18 cellular contexts compared by ENCODE assay signal in the genomic region with DNA sequence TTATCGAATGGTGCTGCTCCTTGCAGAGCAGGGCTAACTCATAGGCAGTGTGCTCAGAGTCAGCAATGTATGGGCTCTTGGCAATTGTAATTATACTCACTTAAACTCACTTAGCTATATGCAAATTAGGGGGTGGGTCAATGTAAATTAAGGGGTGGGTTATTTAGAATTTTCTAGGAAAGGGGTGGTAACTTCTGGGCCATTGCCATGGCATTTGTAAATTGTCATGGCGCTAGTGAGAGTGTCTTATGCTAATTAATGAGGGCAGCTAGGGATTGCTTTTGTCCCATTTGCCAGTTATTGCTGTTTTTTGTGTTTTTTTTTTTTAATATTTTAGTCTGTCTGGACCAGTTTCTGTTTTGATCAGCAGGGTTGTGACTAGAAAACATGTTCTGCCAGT.
DNase-seq lines count a peak whose midpoint lies in the region; ATAC-seq and TF ChIP-seq lines count a peak whose summit lies in the region.
"Had no signal": no experiment of that assay in that cellular context is flagged by ENCODE, and none has a peak within 500 bp of the region (broad histone marks: within the 10 kb centered on the region; RNA-seq: fewer than 3 reads in every experiment).

No MANE protein-coding gene starts in this region.

- no peaks in the 10 kb centered on the region for H3K36me3 ChIP-seq in CD4-positive, CD25-positive, alpha-beta regulatory T cell (ENCODE audit: control insufficient read depth, insufficient read depth, low read length)
- no peaks in the 10 kb centered on the region for H3K36me3 ChIP-seq in mucosa of descending colon (ENCODE audit: low read depth)
- H3K36me3 ChIP-seq in thyroid gland = no peaks in the 10 kb centered on the region
- H3K36me3 ChIP-seq: Peyer's patch had no signal

- H3K4me1 Mint-ChIP-seq in CD4-positive, CD25-positive, alpha-beta regulatory T cell = peaks cover 0 to 3% (median under 1%) of the 10 kb centered on the region in 4 donors
- H3K4me1 Mint-ChIP-seq: T-cell had no signal

- no peaks in the 10 kb centered on the region for H3K27me3 Mint-ChIP-seq in CD4-positive, CD25-positive, alpha-beta regulatory T cell
- H3K27me3 Mint-ChIP-seq: CD8-positive, alpha-beta memory T cell; T-cell had no signal

- H3K4me3 ChIP-seq in CD4-positive, CD25-positive, alpha-beta regulatory T cell (ENCODE audit: low read depth, low read length) = no peak overlapping the region
- H3K4me3 ChIP-seq in LNCaP clone FGC (ENCODE audit: low read depth, low read length) = peak overlapping the region; percentile 28; the same call in 1 of the 2 replicates
- no peak overlapping the region for H3K4me3 ChIP-seq in mucosa of descending colon
- no peak overlapping the region for H3K4me3 ChIP-seq in thyroid gland (replicated peaks in 1 of 3)
- H3K4me3 ChIP-seq: BLaER1 treated with 17β-estradiol and CSF1 and Interleukin-3, amounts not matched to agents 10 nM and 100 nM; Peyer's patch; SJCRH30 had no signal

- peak in 1 of 3 donors; percentile 5 for DNase-seq in CD4-positive, CD25-positive, alpha-beta regulatory T cell
- DNase-seq in LNCaP clone FGC (ENCODE audit: low read depth) (no peak), mucosa of descending colon (no peak), thyroid gland (no peak), Right ventricle myocardium inferior (ENCODE audit: missing footprints) (no peak)
- DNase-seq in stimulated activated CD4-positive, alpha-beta T cell treated with anti-CD3 and anti-CD28 coated beads, Interleukin-4, amount 100 ng/mL, for 24 hours = no peak
- DNase-seq: CD8-positive, alpha-beta memory T cell; EL; GF-D8; NCI-H1092 treated with DMSO at 0.1 percent for 48 hours; NCI-H2227 treated with DMSO at 0.1 percent for 48 hours; NCI-H510A; NCI-H82; Peyer's patch; SJCRH30; T-cell had no signal

- H3K9me3 Mint-ChIP-seq in CD4-positive, CD25-positive, alpha-beta regulatory T cell = no peaks in the 10 kb centered on the region
- H3K9me3 Mint-ChIP-seq: CD8-positive, alpha-beta memory T cell; T-cell had no signal

- intact Hi-C loops in mucosa of descending colon (cut with DNase I, micrococcal nuclease) (no loop called here), thyroid gland (cut with DNase I) (no loop called here), Right ventricle myocardium inferior (cut with DNase I) (no loop called here)

- ATAC-seq in CD4-positive, CD25-positive, alpha-beta regulatory T cell (ENCODE audit: low read depth in 2 of 2) = no peak
- ATAC-seq in mucosa of descending colon (peak; percentile 26), Right ventricle myocardium inferior (no peak)
- ATAC-seq: T-cell had no signal

- TF ChIP-seq POLR2A in thyroid gland (IDR thresholded peaks at IDR 0.05) = no peak

- WGBS in thyroid gland, 2 donors = 95 to 100% methylated on average over 2 of the region's 2 CpGs

- no peaks in the 10 kb centered on the region for H3K4me1 ChIP-seq in CD4-positive, CD25-positive, alpha-beta regulatory T cell (ENCODE audit: control insufficient read depth, insufficient read depth, low read length, poor library complexity, severe bottlenecking)
- H3K4me1 ChIP-seq in mucosa of descending colon (ENCODE audit: low read depth) = no peaks in the 10 kb centered on the region
- no peaks in the 10 kb centered on the region for H3K4me1 ChIP-seq in thyroid gland
- H3K4me1 ChIP-seq: Peyer's patch, SJCRH30 had no signal

- no peaks in the 10 kb centered on the region for H3K36me3 Mint-ChIP-seq in CD4-positive, CD25-positive, alpha-beta regulatory T cell
- H3K36me3 Mint-ChIP-seq: CD8-positive, alpha-beta memory T cell; T-cell had no signal

- H3K27ac Mint-ChIP-seq in CD4-positive, CD25-positive, alpha-beta regulatory T cell = peak overlapping the region in 2 of 3 donors; percentile 4 to 12
- H3K27ac Mint-ChIP-seq: CD8-positive, alpha-beta memory T cell; T-cell had no signal

- H3K4me3 Mint-ChIP-seq in CD4-positive, CD25-positive, alpha-beta regulatory T cell = no peak overlapping the region
- H3K4me3 Mint-ChIP-seq: CD8-positive, alpha-beta memory T cell; T-cell had no signal

- no peaks in the 10 kb centered on the region for H3K27me3 ChIP-seq in CD4-positive, CD25-positive, alpha-beta regulatory T cell (ENCODE audit: control insufficient read depth, insufficient read depth, low read length)
- no peaks in the 10 kb centered on the region for H3K27me3 ChIP-seq in thyroid gland
- H3K27me3 ChIP-seq: BLaER1 treated with 17β-estradiol and CSF1 and Interleukin-3, amounts not matched to agents 10 nM and 100 nM; Peyer's patch; SJCRH30 had no signal

- no peaks in the 10 kb centered on the region for H3K9me3 ChIP-seq in CD4-positive, CD25-positive, alpha-beta regulatory T cell (ENCODE audit: control insufficient read depth in 2 of 2, low read length in 2 of 2)
- no peaks in the 10 kb centered on the region for H3K9me3 ChIP-seq in mucosa of descending colon
- H3K9me3 ChIP-seq in thyroid gland = no peaks in the 10 kb centered on the region
- H3K9me3 ChIP-seq: Peyer's patch, SJCRH30 had no signal

- no peak for TF ChIP-seq CTCF in LNCaP clone FGC (IDR thresholded peaks at IDR 0.05; ENCODE audit: control insufficient read depth, extremely low read depth, insufficient read depth)
- TF ChIP-seq CTCF in VCaP (conservative IDR thresholded peaks at IDR 0.05) = no peak
- no peak for TF ChIP-seq CTCF in mucosa of descending colon (IDR thresholded peaks at IDR 0.05)
- TF ChIP-seq CTCF in thyroid gland (IDR thresholded peaks at IDR 0.05) = no peak

- no peak overlapping the region for H3K27ac ChIP-seq in CD4-positive, CD25-positive, alpha-beta regulatory T cell (ENCODE audit: insufficient read depth, low read length, poor library complexity, severe bottlenecking)
- peak overlapping the region; percentile 87 for H3K27ac ChIP-seq in VCaP
- no peak overlapping the region for H3K27ac ChIP-seq in thyroid gland
- H3K27ac ChIP-seq: BLaER1 treated with 17β-estradiol and CSF1 and Interleukin-3, amounts not matched to agents 10 nM and 100 nM; Peyer's patch; SJCRH30 had no signal
